3 cellular contexts compared by ENCODE assay signal in genomic region chr18:8034674-8035073, GRCh38.
TF ChIP-seq lines count a peak whose summit lies in the region.

No MANE protein-coding gene starts in this region.

TF ChIP-seq in A549, 52 proteins besides CTCF, POLR2A, EP300 and RAD21:
- peak; percentile 46 for TF ChIP-seq MAFK (IDR thresholded peaks at IDR 0.05; ENCODE audit: partially characterized antibody)
- TF ChIP-seq EHF (CRISPR knock-in tag; IDR thresholded peaks at IDR 0.05) = no peak
- no peak for TF ChIP-seq TP53 (CRISPR knock-in tag; IDR thresholded peaks at IDR 0.05)

TF ChIP-seq in IMR-90, 13 proteins besides CTCF, POLR2A, EP300 and RAD21:
- TF ChIP-seq RCOR1 (IDR thresholded peaks at IDR 0.05; ENCODE audit: insufficient replicate concordance, low read length) (no peak), MAFK (IDR thresholded peaks at IDR 0.05; ENCODE audit: low read depth, low read length) (peak; percentile 27), SMC3 (IDR thresholded peaks at IDR 0.05; ENCODE audit: low read depth, low read length) (no peak)

TF ChIP-seq in endothelial cell of umbilical vein, 7 proteins besides CTCF, POLR2A, EP300 and RAD21:
- TF ChIP-seq JUN (IDR thresholded peaks at IDR 0.05; ENCODE audit: borderline replicate concordance, insufficient read depth, insufficient read length, low read depth) = no peak
